9 cellular contexts compared by ENCODE assay signal in genomic region chr11:47406896-47407745, GRCh38. TPM values are rescaled to one million over a fixed set of nuclear protein-coding genes. Genes with fewer than 3 reads are reported as not detected.
A peak's percentile ranks its signal among the peaks of the same experiment; 100 is the strongest.
DNase-seq lines count a peak whose midpoint lies in the region; ATAC-seq, FAIRE-seq and TF ChIP-seq lines count a peak whose summit lies in the region.
"Had no signal": no experiment of that assay in that cellular context is flagged by ENCODE, and none has a peak within 500 bp of the region (broad histone marks: within the 10 kb centered on the region; RNA-seq: fewer than 3 reads in every experiment).

No MANE protein-coding gene starts in this region.

- DNase-seq in activated T-cell treated with anti-CD3 and anti-CD28 coated beads, Interleukin-2, amount 50 U/mL, for 24 hours, result peak; percentile 34
- DNase-seq in activated T-cell treated with anti-CD3 and anti-CD28 coated beads, Interleukin-2, amount 50 U/mL, for 48 hours, result no peak
- no peak for DNase-seq in activated naive CD8-positive, alpha-beta T cell treated with anti-CD3 and anti-CD28 coated beads, Interleukin-2, amount 50 U/mL, for 24 hours
- DNase-seq in kidney (peak; percentile 67), NCI-H2171 (lab: John Stamatoyannopoulos, UW) (no peak)

- ATAC-seq in activated naive CD8-positive, alpha-beta T cell treated with anti-CD3 and anti-CD28 coated beads, Interleukin-2, amount 50 U/mL, for 24 hours, result no peak
- ATAC-seq in HG02973 (IDR thresholded peaks at IDR 0.05; ENCODE audit: unreplicated experiment), result no peak
- ATAC-seq in GM18517 (IDR thresholded peaks at IDR 0.05; ENCODE audit: unreplicated experiment), result no peak

- H3K4me3 ChIP-seq in kidney (ENCODE audit: low read length in 2 of 2) (peak overlapping the region; percentile 73 to 97), thymus (ENCODE audit: low read length) (peak overlapping the region; percentile 82)

- H3K36me3 Mint-ChIP-seq in activated T-cell treated with anti-CD3 and anti-CD28 coated beads, Interleukin-2, amount 50 U/mL, for 24 hours (ENCODE audit: low read depth), result peaks cover 4% of the 10 kb centered on the region
- no peaks in the 10 kb centered on the region for H3K36me3 Mint-ChIP-seq in activated naive CD8-positive, alpha-beta T cell treated with anti-CD3 and anti-CD28 coated beads, Interleukin-2, amount 50 U/mL, for 24 hours (ENCODE audit: low read depth)

- peak overlapping the region; percentile 87 for H3K4me3 Mint-ChIP-seq in activated T-cell treated with anti-CD3 and anti-CD28 coated beads, Interleukin-2, amount 50 U/mL, for 24 hours
- H3K4me3 Mint-ChIP-seq in activated naive CD8-positive, alpha-beta T cell treated with anti-CD3 and anti-CD28 coated beads, Interleukin-2, amount 50 U/mL, for 24 hours, result peak overlapping the region; percentile 86

- peak overlapping the region; percentile 97 for H3K27ac Mint-ChIP-seq in activated T-cell treated with anti-CD3 and anti-CD28 coated beads, Interleukin-2, amount 50 U/mL, for 24 hours
- peak overlapping the region; percentile 93 for H3K27ac Mint-ChIP-seq in activated naive CD8-positive, alpha-beta T cell treated with anti-CD3 and anti-CD28 coated beads, Interleukin-2, amount 50 U/mL, for 24 hours

- H3K9ac ChIP-seq in kidney (ENCODE audit: low read length in 2 of 2), result peak overlapping the region; percentile 86 to 99

- H3K4me1 Mint-ChIP-seq in activated T-cell treated with anti-CD3 and anti-CD28 coated beads, Interleukin-2, amount 50 U/mL, for 24 hours (ENCODE audit: low read depth), result peaks cover 25% of the 10 kb centered on the region
- peaks cover 21% of the 10 kb centered on the region for H3K4me1 Mint-ChIP-seq in activated naive CD8-positive, alpha-beta T cell treated with anti-CD3 and anti-CD28 coated beads, Interleukin-2, amount 50 U/mL, for 24 hours

- TF ChIP-seq CTCF in kidney (IDR thresholded peaks at IDR 0.05; ENCODE audit: borderline replicate concordance, extremely low read depth, insufficient read depth), result no peak

- peaks cover 15 to 22% of the 10 kb centered on the region in 2 donors for H3K4me1 ChIP-seq in kidney (ENCODE audit: control insufficient read depth in 1 of 2, insufficient read depth in 1 of 2, low read depth in 1 of 2, low read length in 2 of 2)
- H3K4me1 ChIP-seq in thymus (ENCODE audit: control insufficient read depth, insufficient read depth, low read length), result peaks cover 11% of the 10 kb centered on the region

- no peaks in the 10 kb centered on the region for H3K27me3 ChIP-seq in thymus (ENCODE audit: control insufficient read depth, insufficient read depth)

- no peaks in the 10 kb centered on the region for H3K27me3 Mint-ChIP-seq in activated T-cell treated with anti-CD3 and anti-CD28 coated beads, Interleukin-2, amount 50 U/mL, for 24 hours
- no peaks in the 10 kb centered on the region for H3K27me3 Mint-ChIP-seq in activated naive CD8-positive, alpha-beta T cell treated with anti-CD3 and anti-CD28 coated beads, Interleukin-2, amount 50 U/mL, for 24 hours

- no peak for FAIRE-seq in kidney (lab: Jason Lieb, UNC)
- FAIRE-seq: G401.6 had no signal

- H3K9me3 Mint-ChIP-seq in activated T-cell treated with anti-CD3 and anti-CD28 coated beads, Interleukin-2, amount 50 U/mL, for 24 hours, result no peaks in the 10 kb centered on the region
- no peaks in the 10 kb centered on the region for H3K9me3 Mint-ChIP-seq in activated naive CD8-positive, alpha-beta T cell treated with anti-CD3 and anti-CD28 coated beads, Interleukin-2, amount 50 U/mL, for 24 hours

- intact Hi-C loops in kidney (cut with DNase I), result no loop called here

- H3K27ac ChIP-seq in kidney (ENCODE audit: low read depth in 2 of 2, low read length in 2 of 2) (peak overlapping the region; percentile 89 to 99), thymus (ENCODE audit: low read depth) (peak overlapping the region; percentile 90)

- no peaks in the 10 kb centered on the region for H3K9me3 ChIP-seq in kidney (ENCODE audit: control insufficient read depth in 1 of 2, low read length in 2 of 2)
- no peaks in the 10 kb centered on the region for H3K9me3 ChIP-seq in thymus (ENCODE audit: control insufficient read depth)

- H3K36me3 ChIP-seq in kidney (ENCODE audit: control insufficient read depth in 1 of 2, insufficient read depth in 2 of 2, low read length in 2 of 2) (peaks cover 0 to 5% of the 10 kb centered on the region in 2 donors), thymus (ENCODE audit: control insufficient read depth, insufficient read depth) (peaks cover 10% of the 10 kb centered on the region)

- WGBS in thymus, result 77% methylated on average over 12 of the region's 12 CpGs

RNA-seq across cellular contexts. Expression of gene SLC39A13, which starts 1.3 kb away (rescaled TPM):
- 80.6 TPM for total RNA-seq in kidney
- polyA plus RNA-seq in kidney (ENCODE audit: insufficient read depth, low read depth, low replicate concordance) (93.2 TPM), thymus (37.1 TPM)

RNA-seq across cellular contexts. Expression of gene PSMC3, which starts 19.1 kb away (rescaled TPM):
- 103 TPM for total RNA-seq in kidney
- polyA plus RNA-seq in kidney (ENCODE audit: insufficient read depth, low read depth, low replicate concordance), result 171 TPM
- 104 TPM for polyA plus RNA-seq in thymus

RNA-seq across cellular contexts. Expression of gene SPI1, which starts 28.8 kb away (rescaled TPM):
- total RNA-seq in kidney, result 39.8 TPM
- polyA plus RNA-seq in kidney (ENCODE audit: insufficient read depth, low read depth, low replicate concordance) (7.3 TPM), thymus (40.0 TPM)

RNA-seq across cellular contexts. Expression of gene RAPSN, which starts 41.8 kb away (rescaled TPM):
- total RNA-seq in kidney, result 0.41 TPM
- polyA plus RNA-seq in kidney (ENCODE audit: insufficient read depth, low read depth, low replicate concordance) (0.28 TPM), thymus (0.66 TPM)

RNA-seq across cellular contexts. Expression of gene MYBPC3, which starts 54.6 kb away (rescaled TPM):
- total RNA-seq in kidney, result 0.19 TPM
- polyA plus RNA-seq in kidney (ENCODE audit: insufficient read depth, low read depth, low replicate concordance) (0.52 TPM), thymus (0.55 TPM)

Comparison
In these comparisons a context has a peak if more than half of its experiments do, and no peak if none do; other contexts are left out.
1. DNase-seq: peak in activated T-cell treated with anti-CD3 and anti-CD28 coated beads, Interleukin-2, amount 50 U/mL, for 24 hours (single experiment) and kidney (single experiment); none in activated T-cell treated with anti-CD3 and anti-CD28 coated beads, Interleukin-2, amount 50 U/mL, for 48 hours (0 of 2), activated naive CD8-positive, alpha-beta T cell treated with anti-CD3 and anti-CD28 coated beads, Interleukin-2, amount 50 U/mL, for 24 hours (single experiment) and NCI-H2171 (single experiment).